Comparison of ENCODE assay signal across 10 cellular contexts in genomic region chr18:28013064-28013463, GRCh38.
A peak's percentile ranks its signal among the peaks of the same experiment; 100 is the strongest.
DNase-seq lines count a peak whose midpoint lies in the region; ATAC-seq, FAIRE-seq and TF ChIP-seq lines count a peak whose summit lies in the region.
"Had no signal": no experiment of that assay in that cellular context is flagged by ENCODE, and none has a peak within 500 bp of the region (broad histone marks: within the 10 kb centered on the region; RNA-seq: fewer than 3 reads in every experiment).

No MANE protein-coding gene starts in this region.

- BruUV-seq in HepG2 (replicated peaks; lab: Mats Ljungman, UMichigan) = no TSS peak

- H3K9ac ChIP-seq in HepG2 (ENCODE audit: insufficient read depth, low read depth, low read length) = no peak overlapping the region

- H3K4me3 ChIP-seq in HFF-Myc (replicated peaks; ENCODE audit: low read depth, low read length) (no peak overlapping the region), HepG2 (replicated peaks in 1 of 3; ENCODE audit: insufficient read depth in 1 of 3, low read depth in 2 of 3, low read length in 3 of 3) (no peak overlapping the region), sigmoid colon (no peak overlapping the region)

- ATAC-seq in HepG2 (no peak), GM18498 (IDR thresholded peaks at IDR 0.05; ENCODE audit: unreplicated experiment) (no peak)

- H3K4me1 ChIP-seq in HepG2 (ENCODE audit: insufficient read depth, low read length) = peaks cover 8% of the 10 kb centered on the region; the same call in 1 of the 2 replicates
- H3K4me1 ChIP-seq in sigmoid colon = no peaks in the 10 kb centered on the region

- POLR2A ChIA-PET in HepG2 (lab: Yijun Ruan, JAX) = no interaction called here

- H3K4me3 Mint-ChIP-seq in brain = no peak overlapping the region
- H3K4me3 Mint-ChIP-seq: naive B cell had no signal

- peak; percentile 42 for TF ChIP-seq CTCF in HFF-Myc (IDR thresholded peaks at IDR 0.05; ENCODE audit: low read depth, low read length, missing control alignments)
- TF ChIP-seq CTCF in brain (conservative IDR thresholded peaks at IDR 0.05) = peak; percentile 37 to 73
- no peak; the same call in 1 of the 2 replicates for TF ChIP-seq CTCF in HepG2 (CRISPR knock-in tag; IDR thresholded peaks at IDR 0.05)
- TF ChIP-seq CTCF in sigmoid colon (IDR thresholded peaks at IDR 0.05) = no peak

- TF ChIP-seq EP300 in HepG2 (IDR thresholded peaks at IDR 0.05; ENCODE audit: low read depth in 2 of 2, low read length in 2 of 2) (no peak), HepG2 (CRISPR knock-in tag; IDR thresholded peaks at IDR 0.05; ENCODE audit: borderline replicate concordance) (no peak), sigmoid colon (IDR thresholded peaks at IDR 0.05) (no peak)

- H3K9me3 Mint-ChIP-seq in brain = peaks cover under 1 to 8% (median 1%) of the 10 kb centered on the region in 5 experiments

- CTCF ChIA-PET in HepG2 (lab: Yijun Ruan, JAX; ENCODE audit: low intra/inter-chr PET ratio, low total read pairs) = interaction anchor here (1.6 kb wide), 1 partner anchor 176 kb away, joined by 12 read pairs; no protein-coding TSS in a partner anchor

- FAIRE-seq in HepG2 (lab: Jason Lieb, UNC) (no peak), GM12892 (lab: Jason Lieb, UNC) (no peak)

- TF ChIP-seq RAD21 in HepG2 (CRISPR knock-in tag; IDR thresholded peaks at IDR 0.05) = no peak

- intact Hi-C loops in HepG2 (cut with micrococcal nuclease; ENCODE audit: unreplicated experiment) (loop anchor here (1.0 to 5.0 kb wide), 3 partner anchors 114 to 176 kb away; no protein-coding TSS in a partner anchor), sigmoid colon (cut with DNase I) (no loop called here)

- no peak for TF ChIP-seq POLR2A in HepG2 (IDR thresholded peaks at IDR 0.05; ENCODE audit: insufficient read depth in 1 of 2, low read depth in 2 of 2, low read length in 2 of 2)
- no peak for TF ChIP-seq POLR2A in GM12892 (IDR thresholded peaks at IDR 0.05; ENCODE audit: low read depth, low read length)
- no peak for TF ChIP-seq POLR2A in sigmoid colon (IDR thresholded peaks at IDR 0.05)

- no peak overlapping the region for H3K4me2 ChIP-seq in HepG2 (ENCODE audit: low read depth, low read length)

- no peak overlapping the region for H2AFZ ChIP-seq in HepG2 (ENCODE audit: low read length)

- H3K36me3 Mint-ChIP-seq in brain = peaks cover 49% of the 10 kb centered on the region
- H3K36me3 Mint-ChIP-seq: naive B cell had no signal

- WGBS in HepG2 (ENCODE audit: low lambda C conversion rate) = 67% methylated on average over 1 of the region's 1 CpG
- 58 to 68% methylated on average over 1 of the region's 1 CpG for WGBS in sigmoid colon, 2 donors

- DNase-seq in AG20443 (ENCODE audit: low spot score) (peak; percentile 14), HFF-Myc (ENCODE audit: extremely low read depth, low read depth) (peak; percentile 26), HepG2 (ENCODE audit: low spot score) (peak; percentile 13), GM12892 (ENCODE audit: insufficient read length) (no peak), GM19238 (ENCODE audit: insufficient read length, low spot score) (no peak), sigmoid colon (no peak)
- DNase-seq: naive B cell, SHP77 treated with DMSO at 0.1 percent for 48 hours had no signal

- H3K27me3 Mint-ChIP-seq in brain = no peaks in the 10 kb centered on the region
- H3K27me3 Mint-ChIP-seq: naive B cell had no signal

- in situ Hi-C loops in HepG2 (cut with HindIII; ENCODE audit: extremely low pct_ligation_motif_present, low pct_unique_long_range_greater_than_20kb) = no loop called here

- H3K27me3 ChIP-seq in HepG2 (ENCODE audit: control insufficient read depth in 1 of 2, insufficient read depth in 2 of 2, low read length in 2 of 2) (no peaks in the 10 kb centered on the region), sigmoid colon (no peaks in the 10 kb centered on the region)

- H3K4me1 Mint-ChIP-seq in brain = peaks cover 48% of the 10 kb centered on the region
- H3K4me1 Mint-ChIP-seq: naive B cell had no signal

- H3K27ac Mint-ChIP-seq in brain = no peak overlapping the region
- H3K27ac Mint-ChIP-seq: naive B cell had no signal

- no peaks in the 10 kb centered on the region for H3K79me2 ChIP-seq in HepG2 (ENCODE audit: insufficient read depth, low read length)

- H3K27ac ChIP-seq in HepG2 (ENCODE audit: extremely low read length, insufficient read depth, low read length) (no peak overlapping the region), sigmoid colon (no peak overlapping the region)

- H3K9me3 ChIP-seq in HepG2 (ENCODE audit: low read length) (no peaks in the 10 kb centered on the region), sigmoid colon (no peaks in the 10 kb centered on the region)

- peaks cover 2 to 5% of the 10 kb centered on the region in 2 experiments; a peak in 2 of 5 replicates for H3K36me3 ChIP-seq in HepG2 (replicated peaks in 1 of 2; ENCODE audit: control insufficient read depth in 1 of 2, insufficient read depth in 2 of 2, low read length in 2 of 2)
- H3K36me3 ChIP-seq in sigmoid colon = no peaks in the 10 kb centered on the region

- no peaks in the 10 kb centered on the region for H4K20me1 ChIP-seq in HepG2 (ENCODE audit: insufficient read depth, low read length)

TF ChIP-seq in HepG2, 621 proteins besides CTCF, POLR2A, EP300 and RAD21:
- TF ChIP-seq ZNF616 (CRISPR knock-in tag; IDR thresholded peaks at IDR 0.05; ENCODE audit: low read depth) (no peak), SMC3 (IDR thresholded peaks at IDR 0.05; ENCODE audit: low read length) (peak; percentile 13; the same call in 1 of the 2 replicates), SRF (IDR thresholded peaks at IDR 0.05; ENCODE audit: low read depth, low read length) (no peak), CSRNP2 (CRISPR knock-in tag; conservative IDR thresholded peaks at IDR 0.05; ENCODE audit: low read depth) (no peak), ZNF282 (IDR thresholded peaks at IDR 0.05; ENCODE audit: partially characterized antibody) (no peak), STAG1 (CRISPR knock-in tag; IDR thresholded peaks at IDR 0.05) (peak; percentile 56), SOX6 (IDR thresholded peaks at IDR 0.05) (no peak), SOX6 (CRISPR knock-in tag; IDR thresholded peaks at IDR 0.05) (no peak), ZBTB26 (CRISPR knock-in tag; IDR thresholded peaks at IDR 0.05; ENCODE audit: borderline replicate concordance) (no peak), MTF1 (CRISPR knock-in tag; IDR thresholded peaks at IDR 0.05) (no peak), ADNP (CRISPR knock-in tag; IDR thresholded peaks at IDR 0.05) (no peak), ZSCAN31 (CRISPR knock-in tag; IDR thresholded peaks at IDR 0.05; ENCODE audit: low read depth) (no peak)

Comparison
In these comparisons a context has a peak if more than half of its experiments do, and no peak if none do; other contexts are left out.
1. DNase-seq: peak in AG20443 (single experiment), HFF-Myc (single experiment) and HepG2 (single experiment); none in GM12892 (single experiment), GM19238 (single experiment) and sigmoid colon (single experiment).
2. CTCF ChIP-seq: peak in HFF-Myc (single experiment) and brain (2 of 2); none in HepG2 (single experiment) and sigmoid colon (0 of 4).